28 cellular contexts compared by ENCODE assay signal in the genomic region with DNA sequence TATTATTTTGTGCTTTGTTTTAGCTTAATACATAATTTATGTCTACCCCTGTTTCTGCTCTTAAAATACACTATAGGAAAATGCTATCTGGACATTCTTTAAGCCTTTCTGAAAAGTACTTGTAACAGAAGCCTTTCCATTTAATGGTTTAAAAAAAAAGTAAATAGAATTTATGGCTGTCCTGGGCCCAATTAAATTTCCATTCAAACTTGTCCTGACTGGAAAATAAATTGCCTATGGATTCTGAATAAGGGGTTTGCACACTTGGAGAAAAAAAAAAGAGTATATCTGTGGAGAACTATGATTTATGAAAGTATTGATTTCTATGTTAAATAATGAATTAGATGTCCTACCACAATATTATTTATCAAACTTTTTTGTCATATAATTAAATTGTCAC.
"Had no signal": no experiment of that assay in that cellular context is flagged by ENCODE, and none has a peak within 500 bp of the region (broad histone marks: within the 10 kb centered on the region; RNA-seq: fewer than 3 reads in every experiment).

No MANE protein-coding gene starts in this region.

- DNase-seq: activated CD4-positive, alpha-beta memory T cell treated with anti-CD3 and anti-CD28 coated beads for 36 hours; activated CD4-positive, alpha-beta T cell treated with anti-CD3 and anti-CD28 coated beads for 36 hours; activated CD4-positive, alpha-beta T cell treated with anti-CD3 and anti-CD28 coated beads, Interleukin-2, amount 50 U/mL, for 1 hour; activated CD8-positive, alpha-beta memory T cell treated with anti-CD3 and anti-CD28 coated beads, Interleukin-2, amount 50 U/mL, for 4 hours; activated gamma-delta T cell treated with Interleukin-2 at 50 U/mL for 16 hours; activated naive CD4-positive, alpha-beta T cell treated with anti-CD3 and anti-CD28 coated beads for 36 hours; activated naive CD8-positive, alpha-beta T cell treated with anti-CD3 and anti-CD28 coated beads, Interleukin-2, amount 50 U/mL, for 24 hours; activated T-cell treated with anti-CD3 and anti-CD28 coated beads for 4 hours; activated T-cell treated with anti-CD3 and anti-CD28 coated beads, Interleukin-2, amount 50 U/mL, for 4 hours; anterior cingulate cortex; caudate nucleus; cerebellar nuclear complex; cortex of kidney; NCI-H1092 treated with DMSO at 0.1 percent for 48 hours; NCI-H1694; NCI-H1930; NCI-H2081 treated with DMSO at 0.1 percent for 48 hours; NCI-H2171 treated with DMSO at 0.1 percent for 48 hours; NCI-H2227 treated with DMSO at 0.1 percent for 48 hours; NCI-H446; NCI-H510A treated with DMSO at 0.1 percent for 48 hours; NCI-H526 treated with DMSO at 0.1 percent for 48 hours; NCI-H82; NK-92 treated with Interleukin-12 subunit alpha and Interleukin-12 subunit beta, amount 100 ng/mL, for 24 hours; PC-3; Right ventricle myocardium superior had no signal

- ATAC-seq: activated CD4-positive, alpha-beta T cell treated with anti-CD3 and anti-CD28 coated beads for 36 hours; activated CD4-positive, CD25-positive, alpha-beta regulatory T cell treated with anti-CD3 and anti-CD28 coated beads, Interleukin-2, amount 50 U/mL, for 24 hours; activated naive CD8-positive, alpha-beta T cell treated with anti-CD3 and anti-CD28 coated beads, Interleukin-2, amount 50 U/mL, for 24 hours; activated T-cell treated with anti-CD3 and anti-CD28 coated beads, Interleukin-2, amount 50 U/mL, for 4 hours; PC-3; WTC11 had no signal
